ENCODE assay signal across 16 cellular contexts in the genomic region with DNA sequence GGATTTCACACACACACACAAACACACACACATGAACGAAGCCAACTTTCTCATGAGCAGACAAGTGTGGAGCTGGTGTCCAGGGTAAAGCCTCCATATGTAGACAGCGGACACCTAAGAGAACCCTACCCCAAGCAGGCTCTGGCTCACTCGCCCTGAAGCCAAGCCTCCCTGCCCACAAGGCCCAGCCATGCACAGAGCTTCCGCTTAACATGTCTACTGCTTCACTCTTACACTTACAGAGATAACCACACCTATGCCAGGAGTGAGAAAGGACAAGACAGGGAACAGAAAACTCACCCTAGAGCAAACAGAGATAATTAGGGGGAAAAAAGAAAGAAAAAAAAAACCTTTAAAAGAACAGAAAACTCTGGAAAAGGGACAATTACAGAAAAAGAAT.
DNase-seq lines count a peak whose midpoint lies in the region; ATAC-seq, FAIRE-seq and TF ChIP-seq lines count a peak whose summit lies in the region.
"Had no signal": no experiment of that assay in that cellular context is flagged by ENCODE, and none has a peak within 500 bp of the region (broad histone marks: within the 10 kb centered on the region; RNA-seq: fewer than 3 reads in every experiment).

No MANE protein-coding gene starts in this region.

- no peaks in the 10 kb centered on the region for H4K20me1 ChIP-seq in BLaER1

- FAIRE-seq in GM12891 (lab: Jason Lieb, UNC): peak; percentile 84

- ATAC-seq in activated B cell treated with CpG ODN at 0.5 μM for 24 hours (ENCODE audit: low read depth) (peak; percentile 64), HG02588 (IDR thresholded peaks at IDR 0.05; ENCODE audit: unreplicated experiment) (no peak), HG02885 (IDR thresholded peaks at IDR 0.05; ENCODE audit: poor library complexity, unreplicated experiment) (no peak), aorta (ENCODE audit: low FRiP score) (no peak)
- ATAC-seq: left cardiac atrium had no signal

- H3K27ac ChIP-seq in BLaER1: peak overlapping the region; percentile 93
- H3K27ac ChIP-seq in endodermal cell (ENCODE audit: low read depth, low read length): no peak overlapping the region
- H3K27ac ChIP-seq in aorta (ENCODE audit: low read depth in 1 of 2, low read length in 2 of 2): no peak overlapping the region
- H3K27ac ChIP-seq: cardiac muscle cell had no signal

- peak overlapping the region; percentile 80 for H3K9ac ChIP-seq in BLaER1
- H3K9ac ChIP-seq in endodermal cell (ENCODE audit: extremely low read depth, low read length, poor library complexity, severe bottlenecking): no peak overlapping the region

- H3K9me3 Mint-ChIP-seq in activated B cell treated with CpG ODN at 0.5 μM for 24 hours (no peaks in the 10 kb centered on the region), endodermal cell (no peaks in the 10 kb centered on the region)

- H3K4me1 Mint-ChIP-seq in activated B cell treated with CpG ODN at 0.5 μM for 24 hours (peaks cover 94% of the 10 kb centered on the region), endodermal cell (peaks cover 47% of the 10 kb centered on the region)

- H3K4me1 ChIP-seq in BLaER1 (peaks cover 96% of the 10 kb centered on the region), endodermal cell (ENCODE audit: control insufficient read depth, insufficient read depth, low read length) (peaks cover 9% of the 10 kb centered on the region), aorta (ENCODE audit: control insufficient read depth in 1 of 2, insufficient read depth in 2 of 2, low read length in 2 of 2) (no peaks in the 10 kb centered on the region)

- H3K27me3 Mint-ChIP-seq in activated B cell treated with CpG ODN at 0.5 μM for 24 hours (no peaks in the 10 kb centered on the region), endodermal cell (ENCODE audit: insufficient read depth) (no peaks in the 10 kb centered on the region)

- H3K4me3 ChIP-seq in BLaER1 (peak overlapping the region; percentile 58), endodermal cell (ENCODE audit: low read length) (no peak overlapping the region), aorta (ENCODE audit: low read length in 2 of 2) (no peak overlapping the region)
- H3K4me3 ChIP-seq: cardiac muscle cell, right atrium auricular region had no signal

- H3K4me3 Mint-ChIP-seq in activated B cell treated with CpG ODN at 0.5 μM for 24 hours: peak overlapping the region; percentile 73
- no peak overlapping the region for H3K4me3 Mint-ChIP-seq in endodermal cell

- DNase-seq in GM12891 (ENCODE audit: insufficient read length, low spot score) (no peak), activated B cell treated with CpG ODN at 0.5 μM for 24 hours (no peak), endodermal cell (peak; percentile 35), NCI-H226 (no peak), aorta (no peak)
- DNase-seq: AML-193; left cardiac atrium; NCI-H2107; NK-92 treated with Interleukin-12 subunit alpha and Interleukin-12 subunit beta, amount 100 ng/mL, for 24 hours; SIG-M5; stimulated activated CD4-positive, alpha-beta T cell treated with anti-CD3 and anti-CD28 coated beads, Interleukin-4, amount 100 ng/mL, for 1 hour had no signal

- H3K27ac Mint-ChIP-seq in activated B cell treated with CpG ODN at 0.5 μM for 24 hours (peak overlapping the region; percentile 78), endodermal cell (no peak overlapping the region)

- H3K9me3 ChIP-seq in BLaER1 (no peaks in the 10 kb centered on the region), endodermal cell (ENCODE audit: control insufficient read depth, low read length) (no peaks in the 10 kb centered on the region), aorta (ENCODE audit: control insufficient read depth, low read length) (no peaks in the 10 kb centered on the region)
- H3K9me3 ChIP-seq: right atrium auricular region had no signal

- CTCF ChIA-PET in activated B cell treated with CpG ODN at 0.5 μM for 24 hours (lab: Charles Lee): no interaction called here

- H3K36me3 ChIP-seq in BLaER1 (no peaks in the 10 kb centered on the region), endodermal cell (ENCODE audit: control insufficient read depth, insufficient read depth, low read length) (no peaks in the 10 kb centered on the region), aorta (ENCODE audit: control insufficient read depth in 1 of 2, insufficient read depth in 2 of 2, low read length in 1 of 2) (no peaks in the 10 kb centered on the region)
- H3K36me3 ChIP-seq: cardiac muscle cell, right atrium auricular region had no signal

- intact Hi-C loops in activated B cell treated with CpG ODN at 0.5 μM for 24 hours (cut with micrococcal nuclease): no loop called here
- intact Hi-C loops in aorta (cut with DNase I): no loop called here

- no peak for TF ChIP-seq CTCF in activated B cell treated with CpG ODN at 0.5 μM for 24 hours (IDR thresholded peaks at IDR 0.05)
- no peak for TF ChIP-seq CTCF in endodermal cell (conservative IDR thresholded peaks at IDR 0.05)

- H3K27me3 ChIP-seq in BLaER1 (no peaks in the 10 kb centered on the region), endodermal cell (ENCODE audit: control insufficient read depth, insufficient read depth, low read length, poor library complexity, severe bottlenecking) (no peaks in the 10 kb centered on the region), aorta (ENCODE audit: control insufficient read depth in 1 of 2, insufficient read depth in 2 of 2, low read length in 1 of 2) (no peaks in the 10 kb centered on the region)
- H3K27me3 ChIP-seq: cardiac muscle cell, right atrium auricular region had no signal

- 93 to 100% methylated on average over 2 to 4 of the region's 4 CpGs for WGBS in endodermal cell (ENCODE audit: insufficient coverage in 1 of 2, insufficient read length in 1 of 2), 2 experiments
- 97 to 98% methylated on average over 4 of the region's 4 CpGs for WGBS in aorta, 2 donors

- H3K4me2 ChIP-seq in BLaER1: peak overlapping the region; percentile 96

- POLR2A ChIA-PET in activated B cell treated with CpG ODN at 0.5 μM for 24 hours (lab: Charles Lee): interaction anchor here (1.1 to 15.8 kb wide), 5 partner anchors 6 to 34 kb away, joined by 3 to 396 read pairs (median 19); no protein-coding TSS in a partner anchor

- H3K36me3 Mint-ChIP-seq in activated B cell treated with CpG ODN at 0.5 μM for 24 hours (ENCODE audit: low read depth) (peaks cover 27% of the 10 kb centered on the region), endodermal cell (ENCODE audit: low read depth) (no peaks in the 10 kb centered on the region)

- TF ChIP-seq POLR2A in GM12891 (IDR thresholded peaks at IDR 0.05; ENCODE audit: low read depth, low read length): no peak

TF ChIP-seq in GM12891, 5 proteins besides CTCF, POLR2A, EP300 and RAD21:
- TF ChIP-seq POU2F2 (IDR thresholded peaks at IDR 0.05; ENCODE audit: low read depth, low read length): no peak
- TF ChIP-seq POLR2AphosphoS5 (IDR thresholded peaks at IDR 0.05; ENCODE audit: low read depth, low read length): peak; percentile 28; the same call in 1 of the 2 replicates
